Comparison of ENCODE assay signal across 33 cellular contexts in the genomic region with DNA sequence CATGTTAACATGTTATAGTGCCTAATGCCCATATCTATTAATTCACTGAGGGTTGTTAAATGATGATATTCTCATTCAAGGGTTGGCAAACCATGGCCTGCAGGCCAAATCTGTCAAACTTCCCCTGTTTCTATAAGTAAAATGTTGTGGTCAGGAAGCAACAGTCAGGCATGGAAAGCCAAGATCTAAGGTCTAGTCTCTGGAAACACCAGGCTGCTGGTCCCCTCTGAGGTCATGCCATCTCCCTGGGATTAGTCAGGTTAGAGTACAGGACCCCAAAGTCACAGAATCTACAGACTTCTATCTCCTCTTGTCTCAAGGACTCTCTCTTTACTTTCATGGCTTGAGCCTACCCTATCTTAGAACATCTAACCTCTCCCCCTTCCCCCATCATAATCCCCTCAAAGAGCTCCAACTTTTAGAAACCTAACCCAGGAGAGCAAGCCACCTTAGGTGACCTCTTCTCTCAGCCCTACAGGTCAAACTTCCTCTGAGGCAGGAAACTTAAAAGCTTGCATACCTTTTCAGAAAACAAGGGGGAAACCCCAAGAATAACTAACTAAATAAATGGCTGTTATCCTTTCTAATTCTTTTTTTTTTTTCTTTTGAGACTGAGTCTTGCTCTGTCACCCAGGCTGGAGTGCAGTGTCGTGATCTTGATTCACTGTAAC. TPM values are rescaled to one million over a fixed set of nuclear protein-coding genes. Genes with fewer than 3 reads are reported as not detected.
DNase-seq lines count a peak whose midpoint lies in the region; ATAC-seq, FAIRE-seq and TF ChIP-seq lines count a peak whose summit lies in the region.
"Had no signal": no experiment of that assay in that cellular context is flagged by ENCODE, and none has a peak within 500 bp of the region (broad histone marks: within the 10 kb centered on the region; RNA-seq: fewer than 3 reads in every experiment).

No MANE protein-coding gene starts in this region.

- H3K9me3 ChIP-seq in CD8-positive, alpha-beta T cell (ENCODE audit: low read length), result no peaks in the 10 kb centered on the region
- no peaks in the 10 kb centered on the region for H3K9me3 ChIP-seq in pancreas
- H3K9me3 ChIP-seq: colonic mucosa, left lung, prostate gland, sigmoid colon, SJCRH30, thoracic aorta had no signal

- H3K4me1 Mint-ChIP-seq in activated CD4-positive, alpha-beta T cell treated with anti-CD3 and anti-CD28 coated beads for 36 hours, result peaks cover 13% of the 10 kb centered on the region
- peaks cover 13% of the 10 kb centered on the region for H3K4me1 Mint-ChIP-seq in CD8-positive, alpha-beta T cell (ENCODE audit: low read depth)
- peaks cover 9 to 21% (median 15%) of the 10 kb centered on the region in 4 donors for H3K4me1 Mint-ChIP-seq in naive thymus-derived CD8-positive, alpha-beta T cell
- H3K4me1 Mint-ChIP-seq: WTC11 had no signal

- H3K4me3 ChIP-seq in CD8-positive, alpha-beta T cell (ENCODE audit: low read depth, low read length), result no peak overlapping the region
- no peak overlapping the region for H3K4me3 ChIP-seq in pancreas
- H3K4me3 ChIP-seq: colonic mucosa, left lung, prostate gland, sigmoid colon, SJCRH30, thoracic aorta had no signal

- no peak for FAIRE-seq in pancreas (lab: Jason Lieb, UNC)
- FAIRE-seq: A204.1, bronchial epithelial cell, G401.6, GM18507, islet of Langerhans had no signal

- no peak for TF ChIP-seq CTCF in CD8-positive, alpha-beta T cell (IDR thresholded peaks at IDR 0.05)
- TF ChIP-seq CTCF in pancreas (IDR thresholded peaks at IDR 0.05), result no peak

- CTCF ChIA-PET in activated CD4-positive, alpha-beta T cell treated with anti-CD3 and anti-CD28 coated beads for 36 hours (lab: Charles Lee), result interaction anchor here (0.7 to 1.1 kb wide), 5 partner anchors 11 to 218 kb away, joined by 3 to 6 read pairs (median 4); no protein-coding TSS in a partner anchor
- CTCF ChIA-PET in CD8-positive, alpha-beta T cell (lab: Charles Lee), result interaction anchor here (0.6 to 1.3 kb wide), 3 partner anchors 11 to 60 kb away, joined by 3 to 4 read pairs (median 3); no protein-coding TSS in a partner anchor

- no peaks in the 10 kb centered on the region for H3K36me3 Mint-ChIP-seq in activated CD4-positive, alpha-beta T cell treated with anti-CD3 and anti-CD28 coated beads for 36 hours (ENCODE audit: low read depth)
- H3K36me3 Mint-ChIP-seq in CD8-positive, alpha-beta T cell, result no peaks in the 10 kb centered on the region
- no peaks in the 10 kb centered on the region for H3K36me3 Mint-ChIP-seq in naive thymus-derived CD8-positive, alpha-beta T cell
- H3K36me3 Mint-ChIP-seq: activated naive CD4-positive, alpha-beta T cell treated with anti-CD3 and anti-CD28 coated beads, Interleukin-2, amount 10 ng/mL, durations not matched to agents 7 days and 5 days; WTC11 had no signal

- intact Hi-C loops in activated CD4-positive, alpha-beta T cell treated with anti-CD3 and anti-CD28 coated beads for 36 hours (cut with DNase I, micrococcal nuclease), result no loop called here
- intact Hi-C loops in CD8-positive, alpha-beta T cell (cut with DNase I, micrococcal nuclease), result no loop called here
- intact Hi-C loops in pancreas (cut with DNase I), result no loop called here

- no peak overlapping the region for H3K4me3 Mint-ChIP-seq in activated CD4-positive, alpha-beta T cell treated with anti-CD3 and anti-CD28 coated beads for 36 hours
- no peak overlapping the region for H3K4me3 Mint-ChIP-seq in CD8-positive, alpha-beta T cell
- peak overlapping the region in 1 of 10 donors; percentile 27 for H3K4me3 Mint-ChIP-seq in naive thymus-derived CD8-positive, alpha-beta T cell
- H3K4me3 Mint-ChIP-seq: activated naive CD4-positive, alpha-beta T cell treated with anti-CD3 and anti-CD28 coated beads, Interleukin-2, amount 10 ng/mL, durations not matched to agents 7 days and 5 days; T-helper 2 cell treated with Interferon-gamma antibody and Interleukin-4, amounts not matched to agents 5 μg/mL and 100 μg/mL, for 36 hours; WTC11 had no signal

- peak overlapping the region; percentile 49 for H3K27ac Mint-ChIP-seq in activated CD4-positive, alpha-beta T cell treated with anti-CD3 and anti-CD28 coated beads for 36 hours
- H3K27ac Mint-ChIP-seq in CD8-positive, alpha-beta T cell, result peak overlapping the region; percentile 5
- H3K27ac Mint-ChIP-seq in naive thymus-derived CD8-positive, alpha-beta T cell, result peak overlapping the region in 8 of 10 donors; percentile 16 to 76 (median 62)
- H3K27ac Mint-ChIP-seq: activated naive CD4-positive, alpha-beta T cell treated with anti-CD3 and anti-CD28 coated beads, Interleukin-2, amount 10 ng/mL, durations not matched to agents 7 days and 5 days; T-helper 2 cell treated with Interferon-gamma antibody and Interleukin-4, amounts not matched to agents 5 μg/mL and 100 μg/mL, for 36 hours; WTC11 had no signal

- H3K9me3 Mint-ChIP-seq in activated CD4-positive, alpha-beta T cell treated with anti-CD3 and anti-CD28 coated beads for 36 hours (ENCODE audit: low read depth), result no peaks in the 10 kb centered on the region
- H3K9me3 Mint-ChIP-seq in CD8-positive, alpha-beta T cell, result no peaks in the 10 kb centered on the region
- H3K9me3 Mint-ChIP-seq in naive thymus-derived CD8-positive, alpha-beta T cell, result peaks cover 0 to 4% (median 0%) of the 10 kb centered on the region in 9 donors
- H3K9me3 Mint-ChIP-seq: activated naive CD4-positive, alpha-beta T cell treated with anti-CD3 and anti-CD28 coated beads, Interleukin-2, amount 10 ng/mL, durations not matched to agents 7 days and 5 days had no signal

- POLR2A ChIA-PET in activated CD4-positive, alpha-beta T cell treated with anti-CD3 and anti-CD28 coated beads for 36 hours (lab: Charles Lee), result interaction anchor here (0.7 kb wide), 1 partner anchor 210 kb away, joined by 3 read pairs; no protein-coding TSS in a partner anchor
- POLR2A ChIA-PET in CD8-positive, alpha-beta T cell (lab: Charles Lee), result interaction anchor here (0.7 to 3.0 kb wide), 4 partner anchors 11 to 162 kb away, joined by 3 to 16 read pairs (median 4); no protein-coding TSS in a partner anchor
- POLR2A ChIA-PET in naive thymus-derived CD8-positive, alpha-beta T cell (lab: Charles Lee), result interaction anchor here (1.4 to 1.6 kb wide), 2 partner anchors 9 to 10 kb away, joined by 3 read pairs; no protein-coding TSS in a partner anchor

- no peak for DNase-seq in activated CD4-positive, alpha-beta T cell treated with anti-CD3 and anti-CD28 coated beads for 36 hours
- DNase-seq in activated CD4-positive, alpha-beta T cell treated with anti-CD3 and anti-CD28 coated beads, Interleukin-2, amount 50 U/mL, for 4 hours, result no peak
- DNase-seq in CD8-positive, alpha-beta T cell, result no peak
- DNase-seq in UCSD-AML1 (lab: John Stamatoyannopoulos, UW; ENCODE audit: unreplicated experiment) (peak; percentile 21), pancreas (no peak)
- DNase-seq in naive thymus-derived CD8-positive, alpha-beta T cell, result no peak
- DNase-seq: activated CD8-positive, alpha-beta memory T cell treated with anti-CD3 and anti-CD28 coated beads for 24 hours; activated naive CD4-positive, alpha-beta T cell treated with anti-CD3 and anti-CD28 coated beads, Interleukin-2, amount 10 ng/mL, durations not matched to agents 7 days and 5 days; colonic mucosa; COR-L47; DMS53; effector CD8-positive, alpha-beta T cell; HCEC 1CT; left lung; mesenchymal stem cell; NCI-H1436 treated with DMSO at 0.1 percent for 48 hours; NCI-H345; sigmoid colon; SJCRH30; stimulated activated CD4-positive, alpha-beta T cell treated with anti-CD3 and anti-CD28 coated beads, Interleukin-4, amount 100 ng/mL, for 24 hours; stimulated activated naive CD4-positive, alpha-beta T cell had no signal

- H3K4me1 ChIP-seq in CD8-positive, alpha-beta T cell (ENCODE audit: insufficient read depth, low read length), result peaks cover 10% of the 10 kb centered on the region
- no peaks in the 10 kb centered on the region for H3K4me1 ChIP-seq in pancreas
- H3K4me1 ChIP-seq: colonic mucosa, left lung, prostate gland, sigmoid colon, SJCRH30 had no signal

- H3K36me3 ChIP-seq in CD8-positive, alpha-beta T cell (ENCODE audit: insufficient read depth, low read length), result no peaks in the 10 kb centered on the region
- H3K36me3 ChIP-seq in pancreas, result no peaks in the 10 kb centered on the region
- H3K36me3 ChIP-seq: colonic mucosa, left lung, prostate gland, sigmoid colon, SJCRH30, thoracic aorta had no signal

- no peaks in the 10 kb centered on the region for H3K27me3 ChIP-seq in CD8-positive, alpha-beta T cell (ENCODE audit: insufficient read depth, low read length)
- H3K27me3 ChIP-seq in pancreas, result no peaks in the 10 kb centered on the region
- H3K27me3 ChIP-seq: colonic mucosa, left lung, sigmoid colon, SJCRH30 had no signal

- no peaks in the 10 kb centered on the region for H3K27me3 Mint-ChIP-seq in activated CD4-positive, alpha-beta T cell treated with anti-CD3 and anti-CD28 coated beads for 36 hours
- no peaks in the 10 kb centered on the region for H3K27me3 Mint-ChIP-seq in CD8-positive, alpha-beta T cell (ENCODE audit: low read depth)
- H3K27me3 Mint-ChIP-seq in naive thymus-derived CD8-positive, alpha-beta T cell, result no peaks in the 10 kb centered on the region

- 78 to 96% methylated on average over 1 of the region's 1 CpG for WGBS in pancreas, 2 donors

- no peak for ATAC-seq in activated CD4-positive, alpha-beta T cell treated with anti-CD3 and anti-CD28 coated beads for 36 hours
- no peak for ATAC-seq in CD8-positive, alpha-beta T cell
- peak in 1 of 2 donors; percentile 32 for ATAC-seq in naive thymus-derived CD8-positive, alpha-beta T cell
- ATAC-seq in HG03520 (IDR thresholded peaks at IDR 0.05; ENCODE audit: unreplicated experiment) (no peak), HG03571 (IDR thresholded peaks at IDR 0.05; ENCODE audit: unreplicated experiment) (no peak), pancreas (no peak)
- ATAC-seq: left lung, WTC11 had no signal

- H3K27ac ChIP-seq in CD8-positive, alpha-beta T cell (ENCODE audit: low read depth, low read length), result no peak overlapping the region
- no peak overlapping the region for H3K27ac ChIP-seq in pancreas
- H3K27ac ChIP-seq: colonic mucosa, epithelial cell of prostate, left lung, prostate gland, sigmoid colon, SJCRH30, thoracic aorta had no signal

RNA-seq across cellular contexts. Expression of a gene that starts 15.3 kb away (rescaled TPM):
- total RNA-seq in activated CD4-positive, alpha-beta T cell treated with anti-CD3 and anti-CD28 coated beads for 36 hours, result 10 to 100 TPM; 62.8 to 66.0 TPM
- total RNA-seq in CD8-positive, alpha-beta T cell, result 100 to 1,000 TPM; 275 to 296 TPM
- total RNA-seq in naive thymus-derived CD8-positive, alpha-beta T cell, result 100 to 1,000 TPM; 147 to 162 TPM
- polyA plus RNA-seq in naive thymus-derived CD8-positive, alpha-beta T cell, result 10 to 100 TPM; 23.1 to 41.0 (median 38.9) TPM
- 10 to 100 TPM; 28.5 to 53.3 (median 46.7) TPM for total RNA-seq in pancreas
- 10 to 100 TPM; 11.8 to 30.5 TPM for polyA plus RNA-seq in pancreas

Comparison
In these comparisons a context has a peak if more than half of its experiments do, and no peak if none do; other contexts are left out.
1. H3K27ac Mint-ChIP-seq: peak in every context shown above with its lines; median percentile 62 in naive thymus-derived CD8-positive, alpha-beta T cell; 49 in activated CD4-positive, alpha-beta T cell treated with anti-CD3 and anti-CD28 coated beads for 36 hours; 5 in CD8-positive, alpha-beta T cell.